ENCODE assay signal across 11 cellular contexts in the genomic region with DNA sequence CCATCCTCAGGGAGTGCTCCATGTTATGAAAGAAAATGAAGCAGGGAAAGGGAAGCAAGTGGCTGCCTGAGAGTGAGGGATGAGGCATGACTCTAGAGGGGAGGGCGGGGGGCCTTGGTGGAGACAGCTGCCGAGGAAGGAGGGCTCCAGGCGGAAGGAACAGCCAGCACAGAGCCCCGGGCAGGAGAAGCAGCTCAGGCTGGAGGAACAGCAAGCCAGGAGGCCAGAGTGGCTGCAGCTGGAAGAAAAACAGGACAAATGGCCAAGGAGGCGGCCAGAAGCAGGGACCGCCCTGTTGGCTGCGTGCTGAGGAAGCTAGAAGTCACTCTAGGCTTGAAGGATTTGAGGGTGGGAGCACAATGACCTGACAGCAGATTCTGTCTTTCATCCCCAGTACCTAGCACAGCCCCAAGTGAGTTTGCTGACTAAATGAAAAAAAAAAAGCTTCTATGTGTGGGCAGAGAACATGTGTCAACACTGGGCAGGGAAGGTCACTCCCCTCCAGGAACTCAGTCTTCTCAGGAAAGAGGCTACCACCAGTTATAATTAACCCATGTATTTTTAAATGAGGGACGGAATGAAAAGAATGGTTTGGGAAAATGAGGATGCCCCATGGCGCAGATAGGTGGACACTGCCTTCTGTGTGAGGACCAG.
A peak's percentile ranks its signal among the peaks of the same experiment; 100 is the strongest.
DNase-seq lines count a peak whose midpoint lies in the region; ATAC-seq, FAIRE-seq and TF ChIP-seq lines count a peak whose summit lies in the region.
"Had no signal": no experiment of that assay in that cellular context is flagged by ENCODE, and none has a peak within 500 bp of the region (broad histone marks: within the 10 kb centered on the region; RNA-seq: fewer than 3 reads in every experiment).

No MANE protein-coding gene starts in this region.

- H3K27me3 ChIP-seq in SJCRH30 (no peaks in the 10 kb centered on the region), tibial artery (no peaks in the 10 kb centered on the region)

- peak; percentile 20 to 30 for DNase-seq in SJCRH30
- peak; percentile 83 for DNase-seq in Right ventricle myocardium inferior (ENCODE audit: missing footprints)
- DNase-seq in midbrain (lab: John Stamatoyannopoulos, UW) = peak; percentile 20
- DNase-seq in tibial artery = peak; percentile 37 to 74
- no peak for DNase-seq in RCC 7860 (ENCODE audit: low spot score)
- no peak for DNase-seq in NCI-H2107 (lab: John Stamatoyannopoulos, UW)
- DNase-seq: activated CD4-positive, alpha-beta T cell treated with anti-CD3 and anti-CD28 coated beads for 1 hour; HFFc6 had no signal

- FAIRE-seq in RCC 7860 (lab: Jason Lieb, UNC) = no peak

- peak; percentile 90 for ATAC-seq in Right ventricle myocardium inferior
- no peak for ATAC-seq in GM21423 (IDR thresholded peaks at IDR 0.05; ENCODE audit: unreplicated experiment)
- ATAC-seq in HG02885 (IDR thresholded peaks at IDR 0.05; ENCODE audit: poor library complexity, unreplicated experiment) = no peak

- TF ChIP-seq CTCF in tibial artery (IDR thresholded peaks at IDR 0.05) = no peak

- H3K9me3 ChIP-seq in SJCRH30 (replicated peaks) (no peaks in the 10 kb centered on the region), tibial artery (peaks cover 0 to 2% (median 0%) of the 10 kb centered on the region in 3 donors)

- H3K4me3 ChIP-seq in SJCRH30 (no peak overlapping the region), tibial artery (no peak overlapping the region)
- H3K4me3 ChIP-seq: skin epidermis had no signal

- no peaks in the 10 kb centered on the region; the same call in 1 of the 2 replicates for H3K36me3 ChIP-seq in SJCRH30
- no peaks in the 10 kb centered on the region for H3K36me3 ChIP-seq in tibial artery

- intact Hi-C loops in Right ventricle myocardium inferior (cut with DNase I) = loop anchor here (1.0 kb wide), 1 partner anchor 175 kb away; no protein-coding TSS in a partner anchor
- intact Hi-C loops in tibial artery (cut with DNase I; ENCODE audit: low total_unique reads) = no loop called here

- H3K4me1 ChIP-seq in SJCRH30 (no peaks in the 10 kb centered on the region; the same call in 1 of the 2 replicates), tibial artery (peaks cover 0 to 10% (median 4%) of the 10 kb centered on the region in 4 donors)

- H3K27ac ChIP-seq in SJCRH30 (no peak overlapping the region), tibial artery (no peak overlapping the region)

Comparison
In these comparisons a context has a peak if more than half of its experiments do, and no peak if none do; other contexts are left out.
1. DNase-seq: peak in SJCRH30 (2 of 2), Right ventricle myocardium inferior (single experiment), midbrain (single experiment) and tibial artery (2 of 2); none in RCC 7860 (single experiment) and NCI-H2107 (single experiment).